In genomic region chr11:74694136-74694535, GRCh38 we compare ENCODE assay signal across 21 cellular contexts. TPM values are rescaled to one million over a fixed set of nuclear protein-coding genes. Genes with fewer than 3 reads are reported as not detected.
DNase-seq lines count a peak whose midpoint lies in the region; ATAC-seq and TF ChIP-seq lines count a peak whose summit lies in the region.
"Had no signal": no experiment of that assay in that cellular context is flagged by ENCODE, and none has a peak within 500 bp of the region (broad histone marks: within the 10 kb centered on the region; RNA-seq: fewer than 3 reads in every experiment).

No MANE protein-coding gene starts in this region.

- no peaks in the 10 kb centered on the region for H3K36me3 Mint-ChIP-seq in activated T-cell treated with anti-CD3 and anti-CD28 coated beads, Interleukin-2, amount 50 U/mL, for 72 hours (ENCODE audit: insufficient read depth in 2 of 2)
- H3K36me3 Mint-ChIP-seq: activated naive CD4-positive, alpha-beta T cell treated with anti-CD3 and anti-CD28 coated beads, Interleukin-2, amount 10 ng/mL, durations not matched to agents 7 days and 5 days had no signal

- DNase-seq in BJ (ENCODE audit: low read depth) (no peak), HT-29 (ENCODE audit: low spot score) (peak; percentile 44), mammary epithelial cell (no peak), stomach (no peak), vagina (ENCODE audit: extremely low spot score in 2 of 2) (no peak)
- no peak for DNase-seq in activated T-cell treated with anti-CD3 and anti-CD28 coated beads, Interleukin-2, amount 50 U/mL, for 72 hours
- no peak for DNase-seq in activated CD8-positive, alpha-beta memory T cell treated with anti-CD3 and anti-CD28 coated beads, Interleukin-2, amount 50 U/mL, for 48 hours
- DNase-seq: activated CD4-positive, alpha-beta T cell treated with anti-CD3 and anti-CD28 coated beads for 4 hours; activated naive CD4-positive, alpha-beta T cell treated with anti-CD3 and anti-CD28 coated beads, Interleukin-2, amount 10 ng/mL, durations not matched to agents 7 days and 5 days; AML-193; hypothalamus; NCI-H1417; stimulated activated CD4-positive, alpha-beta T cell treated with anti-CD3 and anti-CD28 coated beads, Interleukin-4, amount 100 ng/mL, for 4 hours; T1000 had no signal

- POLR2A ChIA-PET in BJ (lab: Charles Lee), result no interaction called here

- no peaks in the 10 kb centered on the region for H3K4me1 Mint-ChIP-seq in activated T-cell treated with anti-CD3 and anti-CD28 coated beads, Interleukin-2, amount 50 U/mL, for 72 hours (ENCODE audit: low read depth)
- H3K4me1 Mint-ChIP-seq: activated naive CD4-positive, alpha-beta T cell treated with anti-CD3 and anti-CD28 coated beads, Interleukin-2, amount 10 ng/mL, durations not matched to agents 7 days and 5 days had no signal

- no peaks in the 10 kb centered on the region for H3K9me3 Mint-ChIP-seq in activated T-cell treated with anti-CD3 and anti-CD28 coated beads, Interleukin-2, amount 50 U/mL, for 72 hours
- H3K9me3 Mint-ChIP-seq: activated naive CD4-positive, alpha-beta T cell treated with anti-CD3 and anti-CD28 coated beads, Interleukin-2, amount 10 ng/mL, durations not matched to agents 7 days and 5 days; dendritic cell treated with granulocyte-macrophage colony-stimulating factor and Interleukin-4, amounts not matched to agents 40 ng/mL and 50 ng/mL, for 4 days had no signal

- no peak for TF ChIP-seq EP300 in stomach (IDR thresholded peaks at IDR 0.05)

- CTCF ChIA-PET in BJ (lab: Yijun Ruan, JAX) (interaction anchor here (1.1 to 5.3 kb wide), 4 partner anchors 7 to 18 kb away, joined by 3 to 36 read pairs (median 8); no protein-coding TSS in a partner anchor), mammary epithelial cell (lab: Charles Lee; ENCODE audit: low non-redundant PET) (no interaction called here)

- H3K9me3 ChIP-seq in mammary epithelial cell (replicated peaks; ENCODE audit: insufficient read depth, low read length), result no peaks in the 10 kb centered on the region
- H3K9me3 ChIP-seq in liver (ENCODE audit: control insufficient read depth in 4 of 4, low read length in 3 of 4), result no peaks in the 10 kb centered on the region
- no peaks in the 10 kb centered on the region for H3K9me3 ChIP-seq in stomach
- H3K9me3 ChIP-seq in vagina, result no peaks in the 10 kb centered on the region
- H3K9me3 ChIP-seq: SJSA1, thoracic aorta had no signal

- H3K4me3 Mint-ChIP-seq in activated T-cell treated with anti-CD3 and anti-CD28 coated beads, Interleukin-2, amount 50 U/mL, for 72 hours, result no peak overlapping the region
- H3K4me3 Mint-ChIP-seq: activated naive CD4-positive, alpha-beta T cell treated with anti-CD3 and anti-CD28 coated beads, Interleukin-2, amount 10 ng/mL, durations not matched to agents 7 days and 5 days; dendritic cell treated with granulocyte-macrophage colony-stimulating factor and Interleukin-4, amounts not matched to agents 40 ng/mL and 50 ng/mL, for 4 days had no signal

- H3K27ac ChIP-seq in mammary epithelial cell (ENCODE audit: insufficient read depth, low read depth, low read length) (no peak overlapping the region), liver (ENCODE audit: low read depth in 1 of 2, low read length in 2 of 2) (no peak overlapping the region), stomach (peak overlapping the region in 2 of 5 donors; percentile 65 to 91), vagina (no peak overlapping the region)
- H3K27ac ChIP-seq: SJSA1, thoracic aorta had no signal

- in situ Hi-C loops in mammary epithelial cell (cut with MboI; ENCODE audit: low sequenced_read_pairs in 2 of 2), result no loop called here

- no peak for TF ChIP-seq POLR2A in stomach (IDR thresholded peaks at IDR 0.05)
- TF ChIP-seq POLR2A in vagina (IDR thresholded peaks at IDR 0.05), result no peak

- H3K4me2 ChIP-seq in mammary epithelial cell (ENCODE audit: insufficient read depth, low read depth, low read length), result peak overlapping the region; percentile 12

- TF ChIP-seq CTCF in BJ (IDR thresholded peaks at IDR 0.05; ENCODE audit: insufficient read depth, low read depth, low read length), result peak; percentile 16; the same call in 1 of the 2 replicates
- TF ChIP-seq CTCF in mammary epithelial cell (conservative IDR thresholded peaks at IDR 0.05 in 1 of 2, IDR thresholded peaks at IDR 0.05 in 1 of 2; ENCODE audit: extremely low read depth in 1 of 2, insufficient read depth in 1 of 2, low read depth in 1 of 2, low read length in 2 of 2), result no peak
- TF ChIP-seq CTCF in liver (IDR thresholded peaks at IDR 0.05; ENCODE audit: low read depth, low read length, missing input control), result peak; percentile 1
- no peak for TF ChIP-seq CTCF in stomach (IDR thresholded peaks at IDR 0.05)
- TF ChIP-seq CTCF in vagina (IDR thresholded peaks at IDR 0.05), result no peak

- TF ChIP-seq RAD21 in liver (IDR thresholded peaks at IDR 0.05), result peak in 1 of 2 donors; percentile 72

- ATAC-seq in activated T-cell treated with anti-CD3 and anti-CD28 coated beads, Interleukin-2, amount 50 U/mL, for 72 hours (replicated peaks in 1 of 2), result no peak
- ATAC-seq: esophagus mucosa had no signal

- BruUV-seq in mammary epithelial cell (replicated peaks; lab: Mats Ljungman, UMichigan), result no TSS peak

- peaks cover 34% of the 10 kb centered on the region for H3K4me1 ChIP-seq in mammary epithelial cell (ENCODE audit: insufficient read depth, low read length)
- peaks cover 3 to 18% (median 16%) of the 10 kb centered on the region in 4 donors for H3K4me1 ChIP-seq in liver (ENCODE audit: control insufficient read depth in 4 of 4, insufficient read depth in 4 of 4, low read length in 3 of 4)
- peaks cover 12 to 34% (median 25%) of the 10 kb centered on the region in 4 donors for H3K4me1 ChIP-seq in stomach
- peaks cover 11% of the 10 kb centered on the region for H3K4me1 ChIP-seq in vagina

- intact Hi-C loops in mammary epithelial cell (cut with micrococcal nuclease), result no loop called here
- intact Hi-C loops in stomach (cut with DNase I; ENCODE audit: low total_unique reads), result no loop called here
- intact Hi-C loops in vagina (cut with DNase I), result no loop called here

- H4K20me1 ChIP-seq in mammary epithelial cell (ENCODE audit: insufficient read depth, low read length), result no peaks in the 10 kb centered on the region

- no peaks in the 10 kb centered on the region; the same call in 1 of the 2 replicates for H3K27me3 ChIP-seq in BJ (ENCODE audit: control insufficient read depth, insufficient read depth, low read length)
- H3K27me3 ChIP-seq in mammary epithelial cell (ENCODE audit: insufficient read depth, low read length), result no peaks in the 10 kb centered on the region
- no peaks in the 10 kb centered on the region for H3K27me3 ChIP-seq in liver (ENCODE audit: control insufficient read depth in 4 of 4, insufficient read depth in 4 of 4, low read length in 3 of 4)
- H3K27me3 ChIP-seq in stomach, result no peaks in the 10 kb centered on the region
- H3K27me3 ChIP-seq in vagina, result no peaks in the 10 kb centered on the region
- H3K27me3 ChIP-seq: SJSA1 had no signal

- H2AFZ ChIP-seq in mammary epithelial cell (ENCODE audit: low read depth, low read length), result no peak overlapping the region

- H3K9ac ChIP-seq in mammary epithelial cell (ENCODE audit: insufficient read depth, low read length) (no peak overlapping the region), liver (ENCODE audit: low read depth in 1 of 2, low read length in 2 of 2) (no peak overlapping the region)

- H3K4me3 ChIP-seq in BJ (ENCODE audit: low read depth, low read length) (no peak overlapping the region), mammary epithelial cell (replicated peaks in 1 of 3; ENCODE audit: insufficient read depth in 1 of 3, low read depth in 2 of 3, low read length in 3 of 3) (no peak overlapping the region), liver (ENCODE audit: low read depth in 1 of 3, low read length in 3 of 3) (no peak overlapping the region), stomach (no peak overlapping the region), vagina (no peak overlapping the region)
- H3K4me3 ChIP-seq: SJSA1, thoracic aorta had no signal

- no peaks in the 10 kb centered on the region for H3K36me3 ChIP-seq in BJ (ENCODE audit: control insufficient read depth, insufficient read depth, low read length)
- H3K36me3 ChIP-seq in mammary epithelial cell (ENCODE audit: insufficient read depth, low read length), result no peaks in the 10 kb centered on the region
- H3K36me3 ChIP-seq in liver (ENCODE audit: control insufficient read depth in 4 of 4, insufficient read depth in 3 of 4, low read depth in 1 of 4, low read length in 3 of 4), result no peaks in the 10 kb centered on the region
- no peaks in the 10 kb centered on the region for H3K36me3 ChIP-seq in stomach
- no peaks in the 10 kb centered on the region for H3K36me3 ChIP-seq in vagina
- H3K36me3 ChIP-seq: SJSA1, thoracic aorta had no signal

- H3K27ac Mint-ChIP-seq in activated T-cell treated with anti-CD3 and anti-CD28 coated beads, Interleukin-2, amount 50 U/mL, for 72 hours, result no peak overlapping the region
- H3K27ac Mint-ChIP-seq: activated naive CD4-positive, alpha-beta T cell treated with anti-CD3 and anti-CD28 coated beads, Interleukin-2, amount 10 ng/mL, durations not matched to agents 7 days and 5 days had no signal

- 94% methylated on average over 9 of the region's 9 CpGs for WGBS in mammary epithelial cell (ENCODE audit: low coverage, missing lambda C conversion rate)
- 86% methylated on average over 9 of the region's 9 CpGs for WGBS in liver
- WGBS in stomach, 5 donors, result 65 to 75% (median 73%) methylated on average over 9 of the region's 9 CpGs

- H3K27me3 Mint-ChIP-seq in activated T-cell treated with anti-CD3 and anti-CD28 coated beads, Interleukin-2, amount 50 U/mL, for 72 hours (ENCODE audit: low read depth), result peaks cover 19% of the 10 kb centered on the region

- dilution Hi-C loops in mammary epithelial cell (cut with HindIII; ENCODE audit: low sequenced_read_pairs), result no loop called here

- no peaks in the 10 kb centered on the region for H3K79me2 ChIP-seq in mammary epithelial cell (ENCODE audit: insufficient read depth, low read length)

RNA-seq across cellular contexts. Expression of gene CHRDL2, which starts 37.1 kb away (rescaled TPM):
- polyA plus RNA-seq in BJ (2011; rRNA removed), result 0.09 TPM in 1 of 2 replicates, not detected in the other
- polyA minus RNA-seq in BJ (2011; rRNA and poly(A)+ RNA removed), result not detected in 2 replicates
- total RNA-seq in HT-29 (2014; rRNA removed; shearing (Covaris generic)), result not detected in 2 replicates
- total RNA-seq in mammary epithelial cell, result not detected
- polyA plus RNA-seq in mammary epithelial cell, result not detected
- polyA minus RNA-seq in mammary epithelial cell, result not detected
- 1 to 10 TPM in 1 of 2 donors, not detected in 1; 1.8 TPM for total RNA-seq in liver
- 10 to 100 TPM; 15.8 to 19.0 TPM for polyA plus RNA-seq in liver
- not detected for total RNA-seq in activated T-cell treated with anti-CD3 and anti-CD28 coated beads, Interleukin-2, amount 50 U/mL, for 72 hours
- total RNA-seq in stomach, result 10 to 100 TPM in 2 of 5 donors, 1 to 10 TPM in 2, under 1 TPM in 1; 0.92 to 14.6 (median 7.2) TPM
- 10 to 100 TPM in 1 of 3 donors, 1 to 10 TPM in 1, not detected in 1; 5.4 to 38.4 TPM for polyA plus RNA-seq in stomach
- 3.7 TPM for total RNA-seq in vagina
- total RNA-seq: astrocyte, mononuclear cell, SJSA1 had no signal

RNA-seq across cellular contexts. Expression of gene RNF169, which starts 54.5 kb away (rescaled TPM):
- polyA plus RNA-seq in BJ (2011; rRNA removed) (4.5 and 7.9 TPM in 2 replicates), mammary epithelial cell (5.3 TPM), liver (1 to 10 TPM in 1 of 2 donors, under 1 TPM in 1; 0.60 to 1.6 TPM), stomach (1 to 10 TPM; 2.1 to 2.9 (median 2.6) TPM)
- polyA minus RNA-seq in BJ (2011; rRNA and poly(A)+ RNA removed), result 16.8 and 18.3 TPM in 2 replicates
- total RNA-seq in HT-29 (2014; rRNA removed; shearing (Covaris generic)), result 8.1 and 8.2 TPM in 2 replicates
- total RNA-seq in mammary epithelial cell (10 to 100 TPM; 17.2 to 18.7 TPM), liver (10 to 100 TPM in 1 of 2 donors, 1 to 10 TPM in 1; 8.5 to 11.0 TPM), stomach (10 to 100 TPM in 3 of 5 donors, 1 to 10 TPM in 2; 7.0 to 28.1 (median 14.5) TPM), vagina (20.9 TPM)
- 17.7 TPM for polyA minus RNA-seq in mammary epithelial cell
- total RNA-seq in activated T-cell treated with anti-CD3 and anti-CD28 coated beads, Interleukin-2, amount 50 U/mL, for 72 hours, result 10 to 100 TPM; 18.5 to 20.5 TPM

Comparison
In these comparisons a context has a peak if more than half of its experiments do, and no peak if none do; other contexts are left out.
1. CTCF ChIP-seq: peak in BJ (single experiment) and liver (single experiment); none in mammary epithelial cell (0 of 2), stomach (0 of 7) and vagina (0 of 3).